In the genomic region with DNA sequence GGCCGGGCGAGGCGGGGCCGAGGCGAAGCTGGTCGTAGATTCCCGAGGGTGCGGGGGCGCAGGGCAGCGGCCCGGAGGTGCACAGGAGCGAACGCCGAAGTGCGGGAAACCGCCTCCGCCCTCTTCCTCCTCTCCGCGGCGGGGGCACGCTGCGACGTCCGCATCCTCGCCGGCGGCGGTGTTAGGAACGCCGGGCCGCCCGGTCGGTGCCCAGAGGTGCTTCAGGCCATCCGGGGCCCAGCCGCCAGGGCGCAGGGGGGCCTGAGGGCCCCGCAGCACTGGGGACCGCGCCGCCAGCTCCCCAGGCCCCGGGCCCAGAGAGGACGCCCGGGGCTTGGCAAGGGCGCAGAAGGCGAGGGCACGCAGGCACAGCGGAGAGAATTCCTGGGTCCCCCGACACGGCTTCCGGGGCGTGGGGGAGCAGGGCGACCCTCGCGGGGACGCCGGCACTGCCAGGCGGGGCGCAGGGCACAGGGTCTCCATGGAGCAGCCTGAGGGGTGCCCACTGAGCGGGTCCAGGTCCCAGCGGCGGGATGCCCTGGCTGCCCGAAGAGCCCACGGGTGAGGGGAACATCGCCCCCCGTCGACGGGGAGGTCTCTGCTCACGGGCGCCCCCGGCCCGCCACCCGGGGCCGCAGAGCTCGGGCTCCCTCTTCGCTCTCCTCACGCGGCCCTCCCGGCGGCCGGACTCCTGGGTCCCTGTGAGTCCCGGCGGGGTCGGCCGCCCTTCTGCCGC, we compare ENCODE assay signal across 8 cellular contexts. TPM values are rescaled to one million over a fixed set of nuclear protein-coding genes. Genes with fewer than 3 reads are reported as not detected.
DNase-seq lines count a peak whose midpoint lies in the region; ATAC-seq and TF ChIP-seq lines count a peak whose summit lies in the region.

No MANE protein-coding gene starts in this region.

- H3K9me3 Mint-ChIP-seq in progenitor cell of endocrine pancreas (ENCODE audit: low read depth) (no peaks in the 10 kb centered on the region), endothelial cell (ENCODE audit: unreplicated experiment) (no peaks in the 10 kb centered on the region)

- peak overlapping the region; percentile 46 for H3K4me3 ChIP-seq in fibroblast of pulmonary artery (replicated peaks; ENCODE audit: low read depth, low read length)

- H3K4me1 Mint-ChIP-seq in progenitor cell of endocrine pancreas (ENCODE audit: low read depth) (peaks cover 11% of the 10 kb centered on the region), endothelial cell (ENCODE audit: unreplicated experiment) (peaks cover 19% of the 10 kb centered on the region)

- H3K36me3 Mint-ChIP-seq in progenitor cell of endocrine pancreas (ENCODE audit: insufficient read depth) (no peaks in the 10 kb centered on the region), endothelial cell (ENCODE audit: low read depth, unreplicated experiment) (no peaks in the 10 kb centered on the region)

- H3K27me3 Mint-ChIP-seq in progenitor cell of endocrine pancreas (peaks cover 54% of the 10 kb centered on the region), endothelial cell (ENCODE audit: unreplicated experiment) (peaks cover 27% of the 10 kb centered on the region)

- H3K4me3 Mint-ChIP-seq in progenitor cell of endocrine pancreas (ENCODE audit: low read depth) (peak overlapping the region; percentile 11), endothelial cell (ENCODE audit: unreplicated experiment) (no peak overlapping the region)

- ATAC-seq in HG03045 (IDR thresholded peaks at IDR 0.05; ENCODE audit: unreplicated experiment): peak; percentile 17

- H3K27ac Mint-ChIP-seq in progenitor cell of endocrine pancreas (no peak overlapping the region), endothelial cell (ENCODE audit: unreplicated experiment) (no peak overlapping the region)

- TF ChIP-seq CTCF in fibroblast of pulmonary artery (IDR thresholded peaks at IDR 0.05; ENCODE audit: low read length, missing control alignments) (no peak), progenitor cell of endocrine pancreas (IDR thresholded peaks at IDR 0.05; ENCODE audit: unreplicated experiment) (peak; percentile 35), endothelial cell (IDR thresholded peaks at IDR 0.05; ENCODE audit: unreplicated experiment) (no peak)

- DNase-seq in NCI-H82 (lab: John Stamatoyannopoulos, UW) (peak; percentile 62), NCI-H82 treated with DMSO at 0.1 percent for 48 hours (lab: John Stamatoyannopoulos, UW; ENCODE audit: unreplicated experiment) (no peak), fibroblast of pulmonary artery (ENCODE audit: low read depth) (no peak), progenitor cell of endocrine pancreas (ENCODE audit: low spot score, unreplicated experiment) (no peak), NCI-H2029 (lab: John Stamatoyannopoulos, UW) (no peak), endothelial cell (ENCODE audit: low spot score) (no peak)
- peak; percentile 55 for DNase-seq in activated CD4-positive, CD25-positive, alpha-beta regulatory T cell treated with anti-CD3 and anti-CD28 coated beads, Interleukin-2, amount 50 U/mL, for 72 hours

RNA-seq across cellular contexts. Expression of gene EPOP, which starts 0.6 kb away (rescaled TPM):
- total RNA-seq in progenitor cell of endocrine pancreas (8.2 and 10.0 TPM in 2 replicates), endothelial cell (ENCODE audit: unreplicated experiment) (1.3 TPM)

RNA-seq across cellular contexts. Expression of gene MLLT6, which starts 30.9 kb away (rescaled TPM):
- 147 and 155 TPM in 2 replicates for total RNA-seq in progenitor cell of endocrine pancreas
- total RNA-seq in endothelial cell (ENCODE audit: unreplicated experiment): 33.8 TPM

RNA-seq across cellular contexts. Expression of gene CISD3, which starts 56.0 kb away (rescaled TPM):
- 5.1 and 5.9 TPM in 2 replicates for total RNA-seq in progenitor cell of endocrine pancreas
- total RNA-seq in endothelial cell (ENCODE audit: unreplicated experiment): 17.0 TPM

Comparison
In these comparisons a context has a peak if more than half of its experiments do, and no peak if none do; other contexts are left out.
1. DNase-seq: peak in NCI-H82 (single experiment) and activated CD4-positive, CD25-positive, alpha-beta regulatory T cell treated with anti-CD3 and anti-CD28 coated beads, Interleukin-2, amount 50 U/mL, for 72 hours (single experiment); none in NCI-H82 treated with DMSO at 0.1 percent for 48 hours (single experiment), fibroblast of pulmonary artery (single experiment), progenitor cell of endocrine pancreas (single experiment), NCI-H2029 (single experiment) and endothelial cell (single experiment).